In genomic region chr4:97990409-97990808, GRCh38 we compare ENCODE assay signal across 9 cellular contexts.
"Had no signal": no experiment of that assay in that cellular context is flagged by ENCODE, and none has a peak within 500 bp of the region (broad histone marks: within the 10 kb centered on the region; RNA-seq: fewer than 3 reads in every experiment).

No MANE protein-coding gene starts in this region.

- FAIRE-seq: HepG2, HTR-8/SVneo, K562 had no signal

- ATAC-seq: HepG2, K562 had no signal

- H3K9ac ChIP-seq: KMS-11 had no signal

- H3K4me1 Mint-ChIP-seq: IgD-negative memory B cell had no signal

- H3K27me3 Mint-ChIP-seq: IgD-negative memory B cell had no signal

- DNase-seq: IMR-90, KBM-7, KG1 had no signal

- H3K27ac ChIP-seq: HL-60, KMS-11 had no signal

- H3K4me3 Mint-ChIP-seq: IgD-negative memory B cell had no signal

- H3K4me2 ChIP-seq: KMS-11 had no signal

- H3K27ac Mint-ChIP-seq: IgD-negative memory B cell had no signal

- H3K4me3 ChIP-seq: K562 had no signal
